ENCODE assay signal across 10 cellular contexts in the genomic region with DNA sequence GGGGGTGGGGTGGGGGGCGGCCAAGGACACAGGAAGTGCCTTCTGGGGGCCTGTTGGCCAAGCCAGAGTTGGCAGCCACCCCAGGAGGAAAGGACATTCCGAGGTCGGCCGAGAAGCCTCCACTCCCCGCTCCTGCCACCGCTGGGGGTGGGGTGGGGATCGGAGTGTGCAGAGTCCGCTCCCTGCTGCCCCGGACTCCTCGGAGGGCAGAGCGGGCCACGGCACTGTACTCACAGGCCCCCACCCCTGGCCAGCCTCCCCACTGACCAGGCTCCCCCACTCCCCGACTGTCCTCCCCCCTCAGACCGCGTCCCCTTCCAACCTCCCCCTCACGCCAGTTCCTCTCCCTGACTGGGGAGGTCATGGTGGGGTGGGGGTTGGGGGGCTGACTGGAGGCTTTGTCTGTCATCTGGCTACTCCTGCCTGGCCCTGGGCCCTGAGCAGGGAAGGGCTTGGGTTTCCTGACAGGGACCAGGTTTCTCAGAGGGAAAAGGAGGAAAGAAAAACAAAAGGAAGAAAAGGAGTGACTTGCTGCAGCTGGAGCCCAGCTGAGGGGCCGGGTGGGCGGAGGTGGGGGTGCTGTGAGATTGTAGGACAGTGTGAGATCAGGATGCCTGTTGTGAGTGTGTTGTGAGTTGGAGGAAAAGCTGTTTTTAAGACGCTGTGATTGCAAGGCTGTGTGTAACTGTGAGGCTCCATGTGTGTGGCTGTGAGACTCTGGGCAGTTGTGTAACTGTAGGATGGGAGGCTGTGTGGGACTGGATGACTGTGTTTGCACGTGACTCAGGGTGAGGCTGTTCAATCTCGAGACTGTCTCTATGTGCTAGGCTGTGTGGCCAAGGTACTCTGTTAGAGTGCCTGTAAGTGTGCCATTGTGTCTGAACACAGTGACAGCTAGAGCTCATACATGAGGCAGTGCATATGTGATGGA. TPM values are rescaled to one million over a fixed set of nuclear protein-coding genes. Genes with fewer than 3 reads are reported as not detected.
DNase-seq lines count a peak whose midpoint lies in the region; ATAC-seq, FAIRE-seq and TF ChIP-seq lines count a peak whose summit lies in the region.
"Had no signal": no experiment of that assay in that cellular context is flagged by ENCODE, and none has a peak within 500 bp of the region (broad histone marks: within the 10 kb centered on the region; RNA-seq: fewer than 3 reads in every experiment).

No MANE protein-coding gene starts in this region.

- no peaks in the 10 kb centered on the region for H3K36me3 ChIP-seq in thyroid gland

- WGBS in A549 (ENCODE audit: missing lambda C conversion rate): 49% methylated on average over 16 of the region's 21 CpGs
- 22 to 27% methylated on average over 8 to 9 of the region's 21 CpGs for WGBS in thyroid gland, 2 donors

- H3K27ac Mint-ChIP-seq in endothelial cell (ENCODE audit: unreplicated experiment): no peak overlapping the region
- H3K27ac Mint-ChIP-seq: CD4-positive, CD25-positive, alpha-beta regulatory T cell had no signal

- H3K27ac ChIP-seq in A549: peak overlapping the region; percentile 45 to 48; a peak in 4 of 6 replicates
- no peak overlapping the region for H3K27ac ChIP-seq in thyroid gland

- TF ChIP-seq CTCF in A549 (IDR thresholded peaks at IDR 0.05): no peak
- TF ChIP-seq CTCF in endothelial cell (IDR thresholded peaks at IDR 0.05; ENCODE audit: unreplicated experiment): no peak
- TF ChIP-seq CTCF in thyroid gland (IDR thresholded peaks at IDR 0.05): no peak

- peaks cover 11% of the 10 kb centered on the region for H3K4me1 ChIP-seq in A549
- H3K4me1 ChIP-seq in thyroid gland: peaks cover 0 to 10% of the 10 kb centered on the region in 2 donors

- no peaks in the 10 kb centered on the region for H3K9me3 Mint-ChIP-seq in endothelial cell (ENCODE audit: unreplicated experiment)

- TF ChIP-seq POLR2A in A549 (IDR thresholded peaks at IDR 0.05; ENCODE audit: low read length) (no peak), thyroid gland (IDR thresholded peaks at IDR 0.05) (no peak)

- no peaks in the 10 kb centered on the region for H3K9me3 ChIP-seq in A549
- no peaks in the 10 kb centered on the region for H3K9me3 ChIP-seq in thyroid gland

- no peaks in the 10 kb centered on the region for H3K27me3 ChIP-seq in thyroid gland

- no peak for TF ChIP-seq RAD21 in A549 (conservative IDR thresholded peaks at IDR 0.05 in 1 of 2, IDR thresholded peaks at IDR 0.05 in 1 of 2)

- DNase-seq in A549 (ENCODE audit: low read depth in 1 of 2, low spot score in 1 of 2) (peak; percentile 27 to 50), M059J (ENCODE audit: low read depth) (peak; percentile 21), endothelial cell (ENCODE audit: low spot score) (no peak), middle frontal gyrus (ENCODE audit: extremely low spot score, low spot score) (peak; percentile 16), NCI-H82 treated with DMSO at 0.1 percent for 48 hours (lab: John Stamatoyannopoulos, UW; ENCODE audit: unreplicated experiment) (no peak), thyroid gland (no peak), AML-193 (lab: John Stamatoyannopoulos, UW) (no peak)
- DNase-seq: CD4-positive, CD25-positive, alpha-beta regulatory T cell had no signal

- CTCF ChIA-PET in A549 (lab: Yijun Ruan, JAX): interaction anchor here (1.0 to 6.6 kb wide), 3 partner anchors 12 to 39 kb away, joined by 3 to 57 read pairs (median 56); no protein-coding TSS in a partner anchor

- H3K4me3 ChIP-seq in A549 (no peak overlapping the region), thyroid gland (replicated peaks in 1 of 3) (no peak overlapping the region)

- peaks cover 33% of the 10 kb centered on the region for H3K4me1 Mint-ChIP-seq in endothelial cell (ENCODE audit: unreplicated experiment)
- H3K4me1 Mint-ChIP-seq: CD4-positive, CD25-positive, alpha-beta regulatory T cell had no signal

- ATAC-seq in A549 (peak; percentile 63 to 80; a peak in 5 of 6 replicates), HG03565 (IDR thresholded peaks at IDR 0.05; ENCODE audit: unreplicated experiment) (no peak)

- H3K36me3 Mint-ChIP-seq in endothelial cell (ENCODE audit: low read depth, unreplicated experiment): no peaks in the 10 kb centered on the region
- H3K36me3 Mint-ChIP-seq: CD4-positive, CD25-positive, alpha-beta regulatory T cell had no signal

- H3K4me3 Mint-ChIP-seq in endothelial cell (ENCODE audit: unreplicated experiment): peak overlapping the region; percentile 21
- H3K4me3 Mint-ChIP-seq: CD4-positive, CD25-positive, alpha-beta regulatory T cell had no signal

- intact Hi-C loops in thyroid gland (cut with DNase I): no loop called here

- peaks cover 21% of the 10 kb centered on the region for H3K27me3 Mint-ChIP-seq in endothelial cell (ENCODE audit: unreplicated experiment)

- no peak for TF ChIP-seq EP300 in A549 (IDR thresholded peaks at IDR 0.05)

- H3K4me2 ChIP-seq in A549: peak overlapping the region; percentile 31; the same call in 2 of the 3 replicates

- no peak for FAIRE-seq in A549 (lab: Jason Lieb, UNC)

- POLR2A ChIA-PET in A549 (lab: Yijun Ruan, JAX): no interaction called here

TF ChIP-seq in A549, 52 proteins besides CTCF, POLR2A, EP300 and RAD21:
- TF ChIP-seq, protein P1, sequence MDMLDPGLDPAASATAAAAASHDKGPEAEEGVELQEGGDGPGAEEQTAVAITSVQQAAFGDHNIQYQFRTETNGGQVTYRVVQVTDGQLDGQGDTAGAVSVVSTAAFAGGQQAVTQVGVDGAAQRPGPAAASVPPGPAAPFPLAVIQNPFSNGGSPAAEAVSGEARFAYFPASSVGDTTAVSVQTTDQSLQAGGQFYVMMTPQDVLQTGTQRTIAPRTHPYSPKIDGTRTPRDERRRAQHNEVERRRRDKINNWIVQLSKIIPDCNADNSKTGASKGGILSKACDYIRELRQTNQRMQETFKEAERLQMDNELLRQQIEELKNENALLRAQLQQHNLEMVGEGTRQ (IDR thresholded peaks at IDR 0.05): no peak; the same call in 1 of the 2 replicates

RNA-seq across cellular contexts. Expression of gene CNTFR, which starts 29.6 kb away (rescaled TPM):
- polyA plus RNA-seq in A549 (2011; rRNA removed) (not detected in 2 replicates), A549 (2017; fragmentation: RNase III; extraction: RNeasy Plus Mini Kit Qiagen cat#74134 plus additional on column Dnase treatment) (0.04 to 0.09 TPM in 2 of 3 replicates, not detected in the other)
- polyA plus RNA-seq in A549 (2012; cell fraction: cytosol; rRNA removed): 0.04 and 0.11 TPM in 2 replicates
- polyA plus RNA-seq in A549 (2012; cell fraction: nucleus; rRNA removed): 0.06 and 0.11 TPM in 2 replicates
- not detected in 2 replicates for polyA minus RNA-seq in A549 (2011; rRNA and poly(A)+ RNA removed)
- 0.05 and 0.07 TPM in 2 replicates for total RNA-seq in M059J (2014; rRNA removed; shearing (Covaris generic))
- total RNA-seq in endothelial cell (ENCODE audit: unreplicated experiment) (3.1 TPM), thyroid gland (10 to 100 TPM in 3 of 4 donors, 1 to 10 TPM in 1; 8.6 to 17.3 (median 14.1) TPM)
- total RNA-seq: activated CD8-positive, alpha-beta memory T cell treated with anti-CD3 and anti-CD28 coated beads for 36 hours; CD4-positive, CD25-positive, alpha-beta regulatory T cell had no signal
- polyA plus RNA-seq: CD4-positive, CD25-positive, alpha-beta regulatory T cell had no signal

RNA-seq across cellular contexts. Expression of gene ENHO, which starts 37.1 kb away (rescaled TPM):
- polyA plus RNA-seq in A549 (2011; rRNA removed) (0.28 and 0.32 TPM in 2 replicates), A549 (2017; fragmentation: RNase III; extraction: RNeasy Plus Mini Kit Qiagen cat#74134 plus additional on column Dnase treatment) (1.3 to 1.9 TPM (median 1.7 TPM) in 3 replicates)
- polyA plus RNA-seq in A549 (2012; cell fraction: cytosol; rRNA removed): 1.4 TPM in 2 replicates
- 1.3 and 1.4 TPM in 2 replicates for polyA plus RNA-seq in A549 (2012; cell fraction: nucleus; rRNA removed)
- polyA minus RNA-seq in A549 (2011; rRNA and poly(A)+ RNA removed): 0.39 TPM in 1 of 2 replicates, not detected in the other
- 0.71 and 2.0 TPM in 2 replicates for total RNA-seq in M059J (2014; rRNA removed; shearing (Covaris generic))
- total RNA-seq in endothelial cell (ENCODE audit: unreplicated experiment) (4.1 TPM), thyroid gland (not detected)

RNA-seq across cellular contexts. Expression of gene RPP25L, which starts 52.0 kb away (rescaled TPM):
- polyA plus RNA-seq in A549 (2011; rRNA removed) (40.8 and 46.5 TPM in 2 replicates), A549 (2017; fragmentation: RNase III; extraction: RNeasy Plus Mini Kit Qiagen cat#74134 plus additional on column Dnase treatment) (36.7 to 41.7 TPM (median 39.8 TPM) in 3 replicates)
- 70.5 and 84.6 TPM in 2 replicates for polyA plus RNA-seq in A549 (2012; cell fraction: cytosol; rRNA removed)
- 66.5 and 75.1 TPM in 2 replicates for polyA plus RNA-seq in A549 (2012; cell fraction: nucleus; rRNA removed)
- 21.7 and 30.8 TPM in 2 replicates for polyA minus RNA-seq in A549 (2011; rRNA and poly(A)+ RNA removed)
- total RNA-seq in M059J (2014; rRNA removed; shearing (Covaris generic)): 16.7 and 23.3 TPM in 2 replicates
- total RNA-seq in endothelial cell (ENCODE audit: unreplicated experiment) (12.9 TPM), thyroid gland (10 to 100 TPM; 20.7 to 39.0 (median 25.8) TPM)

Comparison
In these comparisons a context has a peak if more than half of its experiments do, and no peak if none do; other contexts are left out.
1. DNase-seq: peak in A549 (2 of 2), M059J (single experiment) and middle frontal gyrus (single experiment); none in endothelial cell (single experiment), NCI-H82 treated with DMSO at 0.1 percent for 48 hours (single experiment), thyroid gland (0 of 2) and AML-193 (0 of 2).
2. H3K27ac ChIP-seq: peak in A549 (2 of 2); none in thyroid gland (0 of 3).